ENCODE assay signal across 23 cellular contexts in the genomic region with DNA sequence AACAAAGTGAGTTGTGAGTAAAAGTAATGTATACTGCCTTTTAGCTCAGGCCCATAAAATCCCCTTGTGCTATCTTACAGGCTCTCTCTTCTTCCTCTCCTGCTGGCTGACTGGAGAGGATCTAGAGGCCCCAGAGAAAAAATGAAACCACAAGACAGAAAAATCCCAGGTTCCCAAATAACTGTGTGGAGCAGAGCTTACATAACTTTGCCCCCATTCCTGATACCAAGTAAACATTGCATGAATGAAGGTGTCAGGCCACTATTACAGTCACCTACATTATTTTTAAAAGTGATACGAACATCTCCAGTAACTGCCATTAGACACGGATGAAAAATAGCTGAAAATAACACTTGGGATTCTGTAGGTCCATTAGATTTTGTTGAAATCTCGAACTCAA.
"Had no signal": no experiment of that assay in that cellular context is flagged by ENCODE, and none has a peak within 500 bp of the region (broad histone marks: within the 10 kb centered on the region; RNA-seq: fewer than 3 reads in every experiment).

No MANE protein-coding gene starts in this region.

- H3K4me1 ChIP-seq: esophagus squamous epithelium, gastrocnemius medialis, heart right ventricle, left ventricle myocardium inferior, lower lobe of right lung had no signal

- DNase-seq: dermis blood vessel endothelial cell; dorsolateral prefrontal cortex; effector CD4-positive, alpha-beta T cell; effector memory CD4-positive, alpha-beta T cell; erythroblast; esophagus squamous epithelium; foreskin fibroblast; foreskin melanocyte; gastrocnemius medialis; glutamatergic neuron; head of caudate nucleus; heart right ventricle; hippocampal formation; left cardiac atrium; left ventricle myocardium inferior; lower lobe of right lung; mesenchymal stem cell; midbrain; naive thymus-derived CD4-positive, alpha-beta T cell had no signal

- H3K36me3 ChIP-seq: esophagus squamous epithelium, gastrocnemius medialis, heart right ventricle, left ventricle myocardium inferior, lower lobe of right lung had no signal

- H3K36me3 Mint-ChIP-seq: naive thymus-derived CD4-positive, alpha-beta T cell had no signal

- H3K4me3 ChIP-seq: coronary artery, dorsolateral prefrontal cortex, esophagus squamous epithelium, gastrocnemius medialis, heart right ventricle, left ventricle myocardium inferior, lower lobe of right lung had no signal

- H3K27me3 ChIP-seq: dorsolateral prefrontal cortex, esophagus squamous epithelium, gastrocnemius medialis, heart right ventricle had no signal

- ATAC-seq: esophagus mucosa; gastrocnemius medialis; heart right ventricle; left cardiac atrium; lower lobe of right lung; naive thymus-derived CD4-positive, alpha-beta T cell had no signal

- FAIRE-seq: keratinocyte had no signal

- H3K4me3 Mint-ChIP-seq: naive thymus-derived CD4-positive, alpha-beta T cell had no signal

- H3K27ac Mint-ChIP-seq: naive thymus-derived CD4-positive, alpha-beta T cell had no signal

- H3K27ac ChIP-seq: coronary artery, dorsolateral prefrontal cortex, epithelial cell of prostate, esophagus squamous epithelium, gastrocnemius medialis, heart right ventricle, left ventricle myocardium inferior, lower lobe of right lung had no signal

- H3K4me1 Mint-ChIP-seq: naive thymus-derived CD4-positive, alpha-beta T cell had no signal

- H3K9me3 ChIP-seq: esophagus squamous epithelium, lower lobe of right lung had no signal
